Comparison of ENCODE assay signal across 18 cellular contexts in genomic region chr3:181915556-181915955, GRCh38.
"Had no signal": no experiment of that assay in that cellular context is flagged by ENCODE, and none has a peak within 500 bp of the region (broad histone marks: within the 10 kb centered on the region; RNA-seq: fewer than 3 reads in every experiment).

No MANE protein-coding gene starts in this region.

- ATAC-seq: activated CD8-positive, alpha-beta memory T cell treated with anti-CD3 and anti-CD28 coated beads, Interleukin-2, amount 10 ng/mL, durations not matched to agents 7 days and 5 days; activated CD8-positive, alpha-beta T cell treated with anti-CD3 and anti-CD28 coated beads for 36 hours; activated naive CD8-positive, alpha-beta T cell treated with anti-CD3 and anti-CD28 coated beads, Interleukin-2, amount 50 U/mL, for 24 hours; heart left ventricle; left lung; naive thymus-derived CD4-positive, alpha-beta T cell; psoas muscle had no signal

- H3K9me3 ChIP-seq: heart left ventricle, left lung, psoas muscle, right atrium auricular region, upper lobe of left lung had no signal

- H3K27me3 ChIP-seq: heart left ventricle, left lung, right atrium auricular region, upper lobe of left lung had no signal

- DNase-seq: activated CD4-positive, alpha-beta T cell treated with anti-CD3 and anti-CD28 coated beads, Interleukin-2, amount 10 ng/mL, durations not matched to agents 7 days and 5 days; activated CD4-positive, CD25-positive, alpha-beta regulatory T cell treated with anti-CD3 and anti-CD28 coated beads, Interleukin-2, amount 50 U/mL, for 72 hours; activated CD8-positive, alpha-beta memory T cell treated with anti-CD3 and anti-CD28 coated beads, Interleukin-2, amount 10 ng/mL, durations not matched to agents 7 days and 5 days; activated CD8-positive, alpha-beta T cell treated with anti-CD3 and anti-CD28 coated beads for 36 hours; activated gamma-delta T cell; activated naive CD4-positive, alpha-beta T cell treated with anti-CD3 and anti-CD28 coated beads, Interleukin-2, amount 50 U/mL, for 16 hours; activated naive CD8-positive, alpha-beta T cell treated with anti-CD3 and anti-CD28 coated beads, Interleukin-2, amount 50 U/mL, for 24 hours; effector CD4-positive, alpha-beta T cell; heart left ventricle; left lung; naive thymus-derived CD4-positive, alpha-beta T cell; psoas muscle; stimulated activated CD4-positive, alpha-beta T cell treated with anti-CD3 and anti-CD28 coated beads, Interleukin-4, amount 100 ng/mL, for 24 hours; stimulated activated naive CD4-positive, alpha-beta T cell treated with Interleukin-2 at 50 U/mL for 16 hours; upper lobe of left lung had no signal

- H3K4me1 ChIP-seq: heart left ventricle, left lung, psoas muscle, right atrium auricular region, upper lobe of left lung had no signal

- H3K4me3 ChIP-seq: heart left ventricle, left lung, lung, psoas muscle, right atrium auricular region, upper lobe of left lung had no signal

- H3K27ac ChIP-seq: heart left ventricle, left lung, psoas muscle, right atrium auricular region, upper lobe of left lung, VCaP had no signal

- H3K36me3 ChIP-seq: heart left ventricle, left lung, right atrium auricular region, upper lobe of left lung had no signal
